27 cellular contexts compared by ENCODE assay signal in genomic region chr4:126647320-126647719, GRCh38.
"Had no signal": no experiment of that assay in that cellular context is flagged by ENCODE, and none has a peak within 500 bp of the region (broad histone marks: within the 10 kb centered on the region; RNA-seq: fewer than 3 reads in every experiment).

No MANE protein-coding gene starts in this region.

- H3K27me3 ChIP-seq: neutrophil, pancreas, right atrium auricular region, spleen, suprapubic skin, testis, tibial artery, transverse colon, upper lobe of right lung, uterus had no signal

- H3K4me1 ChIP-seq: pancreas, prostate gland, right atrium auricular region, spleen, suprapubic skin, testis, transverse colon, upper lobe of right lung, uterus had no signal

- H3K9me3 ChIP-seq: neutrophil, pancreas, prostate gland, right atrium auricular region, suprapubic skin, testis, tibial artery, transverse colon, upper lobe of right lung, uterus had no signal

- H3K4me2 ChIP-seq: smooth muscle cell had no signal

- H3K27ac ChIP-seq: neutrophil, pancreas, prostate gland, right atrium auricular region, skin epidermis, spleen, suprapubic skin, testis, tibial artery, transverse colon, upper lobe of right lung, uterus had no signal

- DNase-seq: nephron progenitor cell; nucleus accumbens; pancreas; retina; spleen; stimulated activated CD4-positive, alpha-beta T cell treated with anti-CD3 and anti-CD28 coated beads, Interleukin-12 subunit alpha, Interleukin-12 subunit beta, amount 100 ng/mL, for 4 hours; stimulated activated CD4-positive, alpha-beta T cell treated with anti-CD3 and anti-CD28 coated beads, Interleukin-1b, Interleukin-23, amount 100 ng/mL, for 48 hours; stimulated activated CD4-positive, alpha-beta T cell treated with anti-CD3 and anti-CD28 coated beads, Interleukin-4, amount 100 ng/mL, for 1 hour; stimulated activated CD4-positive, alpha-beta T cell treated with anti-CD3 and anti-CD28 coated beads, Interleukin-4, amount 100 ng/mL, for 4 hours; stimulated activated CD8-positive, alpha-beta memory T cell treated with anti-CD3 and anti-CD28 coated beads, Interleukin-4, amount 100 ng/mL, for 48 hours; stimulated activated naive CD4-positive, alpha-beta T cell; stimulated activated naive CD8-positive, alpha-beta T cell treated with anti-CD3 and anti-CD28 coated beads, Interleukin-15, amount 100 ng/mL, for 72 hours; stimulated activated naive CD8-positive, alpha-beta T cell treated with anti-CD3 and anti-CD28 coated beads, Interleukin-15, Interleukin-2, amounts not matched to agents 100 U/mL and 50 U/mL, for 24 hours; substantia nigra; testis; tibial artery; transverse colon; upper lobe of right lung; uterus had no signal

- ATAC-seq: natural killer cell treated with Interleukin-12 subunit alpha and Interleukin-12 subunit beta and Interleukin-15 and Interleukin-18, amount 100 ng/mL, for 72 hours; pancreas; sciatic nerve; stimulated activated naive CD8-positive, alpha-beta T cell treated with anti-CD3 and anti-CD28 coated beads, Interleukin-15, amount 100 ng/mL, for 72 hours; stimulated activated naive CD8-positive, alpha-beta T cell treated with anti-CD3 and anti-CD28 coated beads, Interleukin-15, Interleukin-2, amounts not matched to agents 100 U/mL and 50 U/mL, for 24 hours; upper lobe of right lung had no signal

- FAIRE-seq: pancreas had no signal

- H3K4me3 ChIP-seq: pancreas, prostate gland, right atrium auricular region, skin epidermis, smooth muscle cell, spleen, suprapubic skin, testis, tibial artery, transverse colon, upper lobe of right lung, uterus had no signal

- H3K36me3 ChIP-seq: neutrophil, pancreas, prostate gland, right atrium auricular region, spleen, suprapubic skin, tibial artery, transverse colon, upper lobe of right lung, uterus had no signal
